18 cellular contexts compared by ENCODE assay signal in genomic region chr18:11868230-11868629, GRCh38.
"Had no signal": no experiment of that assay in that cellular context is flagged by ENCODE, and none has a peak within 500 bp of the region (broad histone marks: within the 10 kb centered on the region; RNA-seq: fewer than 3 reads in every experiment).

No MANE protein-coding gene starts in this region.

- H3K36me3 ChIP-seq: colonic mucosa, heart right ventricle, pancreas, thyroid gland had no signal

- H3K4me3 Mint-ChIP-seq: natural killer cell treated with Interleukin-12 subunit alpha and Interleukin-12 subunit beta and Interleukin-15 and Interleukin-18, amount 100 ng/mL, for 72 hours; type B pancreatic cell had no signal

- H3K4me3 ChIP-seq: colonic mucosa, heart right ventricle, mucosa of descending colon, pancreas, suprapubic skin, thyroid gland had no signal

- H3K27ac ChIP-seq: colonic mucosa, heart right ventricle, pancreas, suprapubic skin, thyroid gland had no signal

- DNase-seq: colonic mucosa; dermis blood vessel endothelial cell; heart right ventricle; hypothalamus; kidney glomerular epithelial cell; mammary epithelial cell; mucosa of descending colon; occipital lobe; pancreas; right cardiac atrium; small intestine; stimulated activated CD4-positive, alpha-beta T cell treated with anti-CD3 and anti-CD28 coated beads, Interleukin-12 subunit alpha, Interleukin-12 subunit beta, amount 100 ng/mL, for 4 hours; stimulated activated naive CD8-positive, alpha-beta T cell treated with anti-CD3 and anti-CD28 coated beads, Interleukin-15, Interleukin-2, amounts not matched to agents 100 U/mL and 50 U/mL, for 24 hours; thyroid gland had no signal

- ATAC-seq: heart right ventricle; mucosa of descending colon; natural killer cell treated with Interleukin-12 subunit alpha and Interleukin-12 subunit beta and Interleukin-15 and Interleukin-18, amount 100 ng/mL, for 72 hours; pancreas; right cardiac atrium; stimulated activated naive CD8-positive, alpha-beta T cell treated with anti-CD3 and anti-CD28 coated beads, Interleukin-15, Interleukin-2, amounts not matched to agents 100 U/mL and 50 U/mL, for 24 hours had no signal

- H3K27me3 Mint-ChIP-seq: natural killer cell treated with Interleukin-12 subunit alpha and Interleukin-12 subunit beta and Interleukin-15 and Interleukin-18, amount 100 ng/mL, for 72 hours; progenitor cell of endocrine pancreas; type B pancreatic cell had no signal

- H3K36me3 Mint-ChIP-seq: natural killer cell treated with Interleukin-12 subunit alpha and Interleukin-12 subunit beta and Interleukin-15 and Interleukin-18, amount 100 ng/mL, for 72 hours had no signal

- H3K4me1 ChIP-seq: colonic mucosa, suprapubic skin had no signal

- H3K27me3 ChIP-seq: colonic mucosa, heart right ventricle, pancreas, suprapubic skin, thyroid gland had no signal

- H3K27ac Mint-ChIP-seq: natural killer cell treated with Interleukin-12 subunit alpha and Interleukin-12 subunit beta and Interleukin-15 and Interleukin-18, amount 100 ng/mL, for 72 hours; progenitor cell of endocrine pancreas; type B pancreatic cell had no signal

- H3K9me3 Mint-ChIP-seq: natural killer cell treated with Interleukin-12 subunit alpha and Interleukin-12 subunit beta and Interleukin-15 and Interleukin-18, amount 100 ng/mL, for 72 hours; type B pancreatic cell had no signal
